In genomic region chr11:16959528-16960100, GRCh38 we compare ENCODE assay signal across 16 cellular contexts. TPM values are rescaled to one million over a fixed set of nuclear protein-coding genes. Genes with fewer than 3 reads are reported as not detected.
DNase-seq lines count a peak whose midpoint lies in the region; ATAC-seq and TF ChIP-seq lines count a peak whose summit lies in the region.
"Had no signal": no experiment of that assay in that cellular context is flagged by ENCODE, and none has a peak within 500 bp of the region (broad histone marks: within the 10 kb centered on the region; RNA-seq: fewer than 3 reads in every experiment).

No MANE protein-coding gene starts in this region.

- no peak overlapping the region for H3K4ac ChIP-seq in H9 (ENCODE audit: low read depth, low read length)

- no peaks in the 10 kb centered on the region for H3K79me2 ChIP-seq in H9 (ENCODE audit: insufficient read depth, low read length)
- peaks cover 12% of the 10 kb centered on the region for H3K79me2 ChIP-seq in neural progenitor cell (ENCODE audit: low read depth)

- no peak overlapping the region for H4K91ac ChIP-seq in H9 (ENCODE audit: insufficient read length, low read depth, low read length)

- H3K4me1 ChIP-seq in H9 (ENCODE audit: insufficient read depth, low read length) (peaks cover 4% of the 10 kb centered on the region; the same call in 1 of the 2 replicates), neural progenitor cell (peaks cover 26% of the 10 kb centered on the region)
- H3K4me1 ChIP-seq: heart right ventricle, psoas muscle had no signal

- H2BK120ac ChIP-seq in H9 (ENCODE audit: low read depth, low read length, poor library complexity, severe bottlenecking), result no peak overlapping the region

- H3K14ac ChIP-seq in H9 (ENCODE audit: insufficient read depth, low read length), result no peak overlapping the region

- no peak overlapping the region for H3K4me2 ChIP-seq in H9 (ENCODE audit: insufficient read depth, insufficient read length, low read length)
- peak overlapping the region; percentile 40 for H3K4me2 ChIP-seq in neural progenitor cell

- no peak for ATAC-seq in activated T-helper 17 cell treated with anti-CD3 and anti-CD28 coated beads, Interleukin-2, amount 50 U/mL, for 72 hours (replicated peaks)
- ATAC-seq in T-helper 17 cell, result no peak
- ATAC-seq: heart right ventricle, K562, psoas muscle had no signal

- H3K9me3 Mint-ChIP-seq in H9, result no peaks in the 10 kb centered on the region
- no peaks in the 10 kb centered on the region for H3K9me3 Mint-ChIP-seq in activated T-helper 17 cell treated with anti-CD3 and anti-CD28 coated beads, Interleukin-2, amount 50 U/mL, for 72 hours
- H3K9me3 Mint-ChIP-seq in neural progenitor cell, result no peaks in the 10 kb centered on the region
- H3K9me3 Mint-ChIP-seq in glutamatergic neuron (ENCODE audit: unreplicated experiment), result peaks cover 2% of the 10 kb centered on the region
- H3K9me3 Mint-ChIP-seq: activated T-helper 1 cell treated with anti-CD3 and anti-CD28 coated beads, Interleukin-12 subunit alpha, Interleukin-12 subunit beta, Interleukin-2, Interleukin-4 antibody, amounts not matched to agents 30 ng/mL and 10 ng/mL and 1 ng/mL, durations not matched to agents 14 hours and 24 hours and 36 hours had no signal

- H3K27ac ChIP-seq in H9 (ENCODE audit: insufficient read length, low read depth, low read length) (no peak overlapping the region), neural progenitor cell (no peak overlapping the region)
- H3K27ac ChIP-seq: heart right ventricle, psoas muscle had no signal

- H4K5ac ChIP-seq in H9 (ENCODE audit: insufficient read length, low read depth, low read length), result no peak overlapping the region

- H3K4me3 Mint-ChIP-seq in H9 (no peak overlapping the region; a peak in 1 of 5 replicates), neural progenitor cell (no peak overlapping the region), T-helper 17 cell (no peak overlapping the region), glutamatergic neuron (ENCODE audit: unreplicated experiment) (no peak overlapping the region)
- H3K4me3 Mint-ChIP-seq in activated T-helper 17 cell treated with anti-CD3 and anti-CD28 coated beads, Interleukin-2, amount 50 U/mL, for 72 hours, result no peak overlapping the region
- H3K4me3 Mint-ChIP-seq: activated T-helper 1 cell treated with anti-CD3 and anti-CD28 coated beads, Interleukin-12 subunit alpha, Interleukin-12 subunit beta, Interleukin-2, Interleukin-4 antibody, amounts not matched to agents 30 ng/mL and 10 ng/mL and 1 ng/mL, durations not matched to agents 14 hours and 24 hours and 36 hours had no signal

- H3K56ac ChIP-seq in H9 (ENCODE audit: insufficient read length, low read depth, low read length), result no peak overlapping the region

- H3K23me2 ChIP-seq in H9 (ENCODE audit: insufficient read length, low read depth, low read length, poor library complexity, severe bottlenecking), result no peaks in the 10 kb centered on the region

- H3K27me3 ChIP-seq in H9 (ENCODE audit: insufficient read depth, low read length) (no peaks in the 10 kb centered on the region), neural progenitor cell (no peaks in the 10 kb centered on the region)
- H3K27me3 ChIP-seq: heart right ventricle had no signal

- no peak for DNase-seq in H9
- DNase-seq in NCI-H146 treated with DMSO at 0.1 percent for 48 hours (lab: John Stamatoyannopoulos, UW; ENCODE audit: unreplicated experiment), result peak; percentile 83
- DNase-seq in neural progenitor cell (ENCODE audit: low spot score), result peak; percentile 47
- no peak for DNase-seq in T-helper 17 cell
- no peak for DNase-seq in glutamatergic neuron
- no peak for DNase-seq in DMS53 (lab: John Stamatoyannopoulos, UW)
- DNase-seq in retina, result no peak
- DNase-seq: activated CD4-positive, alpha-beta T cell treated with anti-CD3 and anti-CD28 coated beads, Interleukin-2, amount 50 U/mL, for 4 hours; C1 segment of cervical spinal cord; cortex of kidney; heart right ventricle; NCI-H1694 treated with DMSO at 0.1 percent for 48 hours; psoas muscle had no signal

- H3K4me3 ChIP-seq in neural progenitor cell, result no peak overlapping the region
- H3K4me3 ChIP-seq: heart right ventricle, K562, psoas muscle had no signal

- H3K27me3 Mint-ChIP-seq in H9 (ENCODE audit: low read depth), result no peaks in the 10 kb centered on the region; the same call in none of the 2 replicates
- no peaks in the 10 kb centered on the region for H3K27me3 Mint-ChIP-seq in activated T-helper 17 cell treated with anti-CD3 and anti-CD28 coated beads, Interleukin-2, amount 50 U/mL, for 72 hours
- H3K27me3 Mint-ChIP-seq in neural progenitor cell (ENCODE audit: insufficient read depth, low read depth), result no peaks in the 10 kb centered on the region
- H3K27me3 Mint-ChIP-seq in T-helper 17 cell, result no peaks in the 10 kb centered on the region
- no peaks in the 10 kb centered on the region for H3K27me3 Mint-ChIP-seq in glutamatergic neuron (ENCODE audit: unreplicated experiment)

- no peaks in the 10 kb centered on the region for H3K79me1 ChIP-seq in H9 (ENCODE audit: insufficient read depth, low read depth, low read length, poor library complexity, severe bottlenecking)

- no peak overlapping the region for H2BK12ac ChIP-seq in H9 (ENCODE audit: insufficient read length, low read depth, low read length)

- peaks cover 10% of the 10 kb centered on the region for H3F3A ChIP-seq in neural progenitor cell (ENCODE audit: low read depth)

- H3K27ac Mint-ChIP-seq in H9 (peak overlapping the region; percentile 92 to 98 (median 94); a peak in 5 of 7 replicates), neural progenitor cell (peak overlapping the region; percentile 95), T-helper 17 cell (no peak overlapping the region), glutamatergic neuron (ENCODE audit: unreplicated experiment) (no peak overlapping the region)
- H3K27ac Mint-ChIP-seq in activated T-helper 17 cell treated with anti-CD3 and anti-CD28 coated beads, Interleukin-2, amount 50 U/mL, for 72 hours, result peak overlapping the region; percentile 67
- H3K27ac Mint-ChIP-seq: activated T-helper 1 cell treated with anti-CD3 and anti-CD28 coated beads, Interleukin-12 subunit alpha, Interleukin-12 subunit beta, Interleukin-2, Interleukin-4 antibody, amounts not matched to agents 30 ng/mL and 10 ng/mL and 1 ng/mL, durations not matched to agents 14 hours and 24 hours and 36 hours had no signal

- no peak overlapping the region for H2BK5ac ChIP-seq in H9 (ENCODE audit: insufficient read length, low read length)

- H4K20me1 ChIP-seq in H9 (ENCODE audit: control insufficient read depth, insufficient read depth, insufficient read length) (no peaks in the 10 kb centered on the region), neural progenitor cell (ENCODE audit: low read depth) (peaks cover 30% of the 10 kb centered on the region)

- H3K9me3 ChIP-seq in H9 (ENCODE audit: control insufficient read depth, low read depth, low read length) (no peaks in the 10 kb centered on the region), neural progenitor cell (ENCODE audit: low read depth) (no peaks in the 10 kb centered on the region), T-helper 17 cell (ENCODE audit: control insufficient read depth, low read length, poor library complexity, severe bottlenecking) (no peaks in the 10 kb centered on the region)
- H3K9me3 ChIP-seq: heart right ventricle, psoas muscle had no signal

- no peak overlapping the region for H2AFZ ChIP-seq in H9 (ENCODE audit: low read length)
- no peak overlapping the region for H2AFZ ChIP-seq in neural progenitor cell (replicated peaks)

- H3K18ac ChIP-seq in H9 (ENCODE audit: insufficient read length, low read depth, low read length), result no peak overlapping the region

- H3K36me3 Mint-ChIP-seq in H9 (ENCODE audit: insufficient read depth in 1 of 3, low read depth in 3 of 3) (no peaks in the 10 kb centered on the region; a peak in 1 of 7 replicates), neural progenitor cell (peaks cover 3% of the 10 kb centered on the region), T-helper 17 cell (ENCODE audit: low read depth) (no peaks in the 10 kb centered on the region), glutamatergic neuron (ENCODE audit: unreplicated experiment) (no peaks in the 10 kb centered on the region)
- no peaks in the 10 kb centered on the region for H3K36me3 Mint-ChIP-seq in activated T-helper 17 cell treated with anti-CD3 and anti-CD28 coated beads, Interleukin-2, amount 50 U/mL, for 72 hours (ENCODE audit: low read depth)

- no peaks in the 10 kb centered on the region for H3K36me3 ChIP-seq in neural progenitor cell
- H3K36me3 ChIP-seq: heart right ventricle had no signal

- H3K4me1 Mint-ChIP-seq in H9, result peaks cover 39 to 56% of the 10 kb centered on the region in 2 experiments
- H3K4me1 Mint-ChIP-seq in activated T-helper 17 cell treated with anti-CD3 and anti-CD28 coated beads, Interleukin-2, amount 50 U/mL, for 72 hours, result peaks cover 5% of the 10 kb centered on the region
- H3K4me1 Mint-ChIP-seq in neural progenitor cell, result peaks cover 12% of the 10 kb centered on the region
- peaks cover 12% of the 10 kb centered on the region for H3K4me1 Mint-ChIP-seq in T-helper 17 cell
- no peaks in the 10 kb centered on the region for H3K4me1 Mint-ChIP-seq in glutamatergic neuron (ENCODE audit: low read depth, unreplicated experiment)

- H3K9ac ChIP-seq in H9 (ENCODE audit: extremely low read depth, insufficient read length, low read length) (no peak overlapping the region), neural progenitor cell (no peak overlapping the region)

- TF ChIP-seq CTCF in H9 (conservative IDR thresholded peaks at IDR 0.05), result no peak
- TF ChIP-seq CTCF in neural progenitor cell (IDR thresholded peaks at IDR 0.05), result no peak
- TF ChIP-seq CTCF in glutamatergic neuron (IDR thresholded peaks at IDR 0.05; ENCODE audit: partially characterized antibody, unreplicated experiment), result no peak

- whole genome bisulfite sequencing in H9 (ENCODE audit: extremely low coverage, insufficient read length, low lambda C conversion rate), result no CpG with 5 or more reads among the region's 6 CpGs

- no peak overlapping the region for H2AK5ac ChIP-seq in H9 (ENCODE audit: insufficient read length, low read length)

- H2BK15ac ChIP-seq in H9 (ENCODE audit: low read depth, low read length), result no peak overlapping the region

- H2BK20ac ChIP-seq in H9 (ENCODE audit: low read depth, low read length, poor library complexity, severe bottlenecking), result no peak overlapping the region

- no peak overlapping the region for H4K8ac ChIP-seq in H9 (replicated peaks; ENCODE audit: insufficient read length, low read depth, low read length)

- no peak overlapping the region for H3T11ph ChIP-seq in H9 (ENCODE audit: low read length)

- no peak overlapping the region for H3K23ac ChIP-seq in H9 (ENCODE audit: insufficient read length, low read depth, low read length)

RNA-seq across cellular contexts. Expression of gene PLEKHA7, which starts 54.6 kb away (rescaled TPM):
- total RNA-seq in H9 (2021) (17.5 and 21.0 TPM in 2 replicates), neural progenitor cell (ENCODE audit: low replicate concordance) (20.3 and 24.0 TPM in 2 replicates), T-helper 17 cell (10 to 100 TPM in 1 of 2 donors, 1 to 10 TPM in 1; 5.3 to 10.9 TPM), glutamatergic neuron (ENCODE audit: unreplicated experiment) (5.7 TPM)
- total RNA-seq in activated T-helper 17 cell treated with anti-CD3 and anti-CD28 coated beads, Interleukin-2, amount 50 U/mL, for 72 hours, result 10 to 100 TPM in 1 of 2 donors, 1 to 10 TPM in 1; 2.7 to 35.2 TPM

Comparison
In these comparisons a context has a peak if more than half of its experiments do, and no peak if none do; other contexts are left out.
1. DNase-seq: peak in NCI-H146 treated with DMSO at 0.1 percent for 48 hours (single experiment) and neural progenitor cell (single experiment); none in H9 (single experiment), T-helper 17 cell (0 of 3), glutamatergic neuron (single experiment), DMS53 (single experiment) and retina (single experiment).
2. H3K27ac Mint-ChIP-seq: peak in H9 (3 of 3), activated T-helper 17 cell treated with anti-CD3 and anti-CD28 coated beads, Interleukin-2, amount 50 U/mL, for 72 hours (single experiment) and neural progenitor cell (single experiment); none in T-helper 17 cell (single experiment) and glutamatergic neuron (single experiment).